Comparison of ENCODE assay signal across 5 cellular contexts in the genomic region with DNA sequence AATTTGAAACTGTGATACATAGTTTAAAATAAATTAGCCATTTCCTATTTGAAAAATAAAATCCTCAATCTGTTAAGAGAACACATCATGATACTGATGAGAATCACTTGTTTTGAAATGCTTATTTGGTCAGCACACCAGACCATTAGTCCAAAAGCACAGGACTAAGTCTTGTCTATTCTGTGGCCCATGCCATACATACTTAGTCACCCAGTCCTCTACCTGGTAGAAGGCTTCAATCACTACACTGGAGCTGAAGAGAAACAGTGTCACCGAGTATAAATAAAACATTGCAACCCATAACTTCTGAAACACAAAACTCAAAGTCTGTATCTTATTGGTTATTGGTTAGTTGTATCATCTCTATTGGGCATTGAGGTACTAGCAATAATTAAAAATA. TPM values are rescaled to one million over a fixed set of nuclear protein-coding genes. Genes with fewer than 3 reads are reported as not detected.
DNase-seq lines count a peak whose midpoint lies in the region; ATAC-seq, FAIRE-seq and TF ChIP-seq lines count a peak whose summit lies in the region.
"Not testable (repeated sequence)": the region's sequence is repeated elsewhere in the genome, so short reads cannot be mapped to it uniquely, and the experiment has no call there.

No MANE protein-coding gene starts in this region.

- H2AFZ ChIP-seq in hepatocyte; HepG2 (ENCODE audit: low read length): not testable (repeated sequence)

- in situ Hi-C loops in HepG2 (cut with HindIII; ENCODE audit: extremely low pct_ligation_motif_present, low pct_unique_long_range_greater_than_20kb), result not testable (repeated sequence)

- not testable (repeated sequence) for H3K27ac ChIP-seq in RWPE2 (ENCODE audit: poor library complexity, severe bottlenecking)
- H3K27ac ChIP-seq in hepatocyte (peak overlapping the region; percentile 56), HepG2 (ENCODE audit: extremely low read length, insufficient read depth, low read length) (peak overlapping the region; percentile 57)

- intact Hi-C loops in HepG2 (cut with micrococcal nuclease; ENCODE audit: unreplicated experiment), result not testable (repeated sequence)

- peak in 1 of 2 experiments; percentile 27; a peak in 1 of 4 replicates for TF ChIP-seq EP300 in HepG2 (IDR thresholded peaks at IDR 0.05; ENCODE audit: low read depth in 2 of 2, low read length in 2 of 2)
- not testable (repeated sequence) for TF ChIP-seq EP300 in HepG2 (CRISPR knock-in tag; IDR thresholded peaks at IDR 0.05; ENCODE audit: borderline replicate concordance)

- H3K79me2 ChIP-seq in hepatocyte; HepG2 (ENCODE audit: insufficient read depth, low read length): not testable (repeated sequence)

- not testable (repeated sequence) for H3K9me2 ChIP-seq in hepatocyte (replicated peaks; ENCODE audit: insufficient read depth)

- FAIRE-seq in HepG2 (lab: Jason Lieb, UNC), result not testable (repeated sequence)

- TF ChIP-seq RAD21 in HepG2 (CRISPR knock-in tag; IDR thresholded peaks at IDR 0.05), result not testable (repeated sequence)

- H3K9ac ChIP-seq in HepG2 (ENCODE audit: insufficient read depth, low read depth, low read length), result not testable (repeated sequence)

- peak; percentile 9 for DNase-seq in HT-29 (ENCODE audit: low spot score)
- DNase-seq in RWPE2 (ENCODE audit: low spot score); hepatocyte (ENCODE audit: low spot score): not testable (repeated sequence)
- peak; percentile 7 for DNase-seq in kidney tubule cell (ENCODE audit: low spot score)
- peak; percentile 85 for DNase-seq in HepG2 (ENCODE audit: low spot score)

- TF ChIP-seq CTCF in RWPE2 (IDR thresholded peaks at IDR 0.05; ENCODE audit: poor library complexity, severe bottlenecking); hepatocyte (IDR thresholded peaks at IDR 0.05; ENCODE audit: poor library complexity); HepG2 (CRISPR knock-in tag; IDR thresholded peaks at IDR 0.05): not testable (repeated sequence)

- H3K36me3 ChIP-seq in RWPE2 (ENCODE audit: low read depth); hepatocyte (replicated peaks; ENCODE audit: insufficient read depth, low read depth); HepG2 (replicated peaks in 1 of 2; ENCODE audit: control insufficient read depth in 1 of 2, insufficient read depth in 2 of 2, low read length in 2 of 2): not testable (repeated sequence)

- H3K27me3 ChIP-seq in RWPE2 (ENCODE audit: insufficient read depth, poor library complexity, severe bottlenecking), result peaks cover 34% of the 10 kb centered on the region
- H3K27me3 ChIP-seq in hepatocyte; HepG2 (ENCODE audit: control insufficient read depth in 1 of 2, insufficient read depth in 2 of 2, low read length in 2 of 2): not testable (repeated sequence)

- H3K4me3 ChIP-seq in RWPE2 (ENCODE audit: severe bottlenecking); hepatocyte: not testable (repeated sequence)
- peak overlapping the region in 1 of 3 experiments; percentile 28; a peak in 1 of 6 replicates for H3K4me3 ChIP-seq in HepG2 (replicated peaks in 1 of 3; ENCODE audit: insufficient read depth in 1 of 3, low read depth in 2 of 3, low read length in 3 of 3)

- not testable (repeated sequence) for H3K4me2 ChIP-seq in hepatocyte
- peak overlapping the region; percentile 51 for H3K4me2 ChIP-seq in HepG2 (ENCODE audit: low read depth, low read length)

- peak; percentile 50; the same call in 2 of the 3 replicates for ATAC-seq in RWPE2 (ENCODE audit: low read depth)
- peak; percentile 91 for ATAC-seq in HepG2

- not testable (repeated sequence) for BruUV-seq in HepG2 (replicated peaks; lab: Mats Ljungman, UMichigan)

- CTCF ChIA-PET in HepG2 (lab: Yijun Ruan, JAX; ENCODE audit: low intra/inter-chr PET ratio, low total read pairs), result not testable (repeated sequence)

- H4K20me1 ChIP-seq in hepatocyte (ENCODE audit: insufficient read depth, poor library complexity, severe bottlenecking); HepG2 (ENCODE audit: insufficient read depth, low read length): not testable (repeated sequence)

- not testable (repeated sequence) for H3K4me1 ChIP-seq in RWPE2 (ENCODE audit: insufficient read depth, poor library complexity, severe bottlenecking); hepatocyte (ENCODE audit: insufficient read depth)
- peaks cover 51% of the 10 kb centered on the region for H3K4me1 ChIP-seq in HepG2 (ENCODE audit: insufficient read depth, low read length)

- POLR2A ChIA-PET in HepG2 (lab: Yijun Ruan, JAX), result not testable (repeated sequence)

- WGBS in hepatocyte (ENCODE audit: low lambda C conversion rate, missing lambda C conversion rate), result 86% methylated on average over 1 of the region's 1 CpG
- 12% methylated on average over 1 of the region's 1 CpG for WGBS in HepG2 (ENCODE audit: low lambda C conversion rate)

- not testable (repeated sequence) for TF ChIP-seq POLR2A in HepG2 (IDR thresholded peaks at IDR 0.05; ENCODE audit: insufficient read depth in 1 of 2, low read depth in 2 of 2, low read length in 2 of 2)

- H3K9me3 ChIP-seq in RWPE2 (ENCODE audit: severe bottlenecking); hepatocyte (ENCODE audit: low read depth); HepG2 (ENCODE audit: low read length): not testable (repeated sequence)

TF ChIP-seq in HepG2, 621 proteins besides CTCF, POLR2A, EP300 and RAD21 (continues in another document):
- TF ChIP-seq, protein P1, sequence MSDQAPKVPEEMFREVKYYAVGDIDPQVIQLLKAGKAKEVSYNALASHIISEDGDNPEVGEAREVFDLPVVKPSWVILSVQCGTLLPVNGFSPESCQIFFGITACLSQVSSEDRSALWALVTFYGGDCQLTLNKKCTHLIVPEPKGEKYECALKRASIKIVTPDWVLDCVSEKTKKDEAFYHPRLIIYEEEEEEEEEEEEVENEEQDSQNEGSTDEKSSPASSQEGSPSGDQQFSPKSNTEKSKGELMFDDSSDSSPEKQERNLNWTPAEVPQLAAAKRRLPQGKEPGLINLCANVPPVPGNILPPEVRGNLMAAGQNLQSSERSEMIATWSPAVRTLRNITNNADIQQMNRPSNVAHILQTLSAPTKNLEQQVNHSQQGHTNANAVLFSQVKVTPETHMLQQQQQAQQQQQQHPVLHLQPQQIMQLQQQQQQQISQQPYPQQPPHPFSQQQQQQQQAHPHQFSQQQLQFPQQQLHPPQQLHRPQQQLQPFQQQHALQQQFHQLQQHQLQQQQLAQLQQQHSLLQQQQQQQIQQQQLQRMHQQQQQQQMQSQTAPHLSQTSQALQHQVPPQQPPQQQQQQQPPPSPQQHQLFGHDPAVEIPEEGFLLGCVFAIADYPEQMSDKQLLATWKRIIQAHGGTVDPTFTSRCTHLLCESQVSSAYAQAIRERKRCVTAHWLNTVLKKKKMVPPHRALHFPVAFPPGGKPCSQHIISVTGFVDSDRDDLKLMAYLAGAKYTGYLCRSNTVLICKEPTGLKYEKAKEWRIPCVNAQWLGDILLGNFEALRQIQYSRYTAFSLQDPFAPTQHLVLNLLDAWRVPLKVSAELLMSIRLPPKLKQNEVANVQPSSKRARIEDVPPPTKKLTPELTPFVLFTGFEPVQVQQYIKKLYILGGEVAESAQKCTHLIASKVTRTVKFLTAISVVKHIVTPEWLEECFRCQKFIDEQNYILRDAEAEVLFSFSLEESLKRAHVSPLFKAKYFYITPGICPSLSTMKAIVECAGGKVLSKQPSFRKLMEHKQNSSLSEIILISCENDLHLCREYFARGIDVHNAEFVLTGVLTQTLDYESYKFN (CRISPR knock-in tag; conservative IDR thresholded peaks at IDR 0.05), result peak; percentile 34; the same call in 1 of the 2 replicates
- 0 out of 2 replicates have a peak, but pooled peaks have one; percentile 26 for TF ChIP-seq SAP130 (CRISPR knock-in tag; IDR thresholded peaks at IDR 0.05; ENCODE audit: low read depth)

RNA-seq across cellular contexts. Expression of a gene that starts 51.6 kb away (rescaled TPM):
- 19.2 and 21.0 TPM in 2 replicates for total RNA-seq in HT-29 (2014; rRNA removed; shearing (Covaris generic))
- 7.7 and 12.8 TPM in 2 replicates for total RNA-seq in hepatocyte
- polyA plus RNA-seq in hepatocyte, result 9.0 and 15.4 TPM in 2 replicates
- 5.6 and 8.5 TPM in 2 replicates for total RNA-seq in HepG2 (2016; rRNA removed; fragmentation: Illumina TruSeq; extraction: Trizol)
- 1.4 TPM in 2 replicates for total RNA-seq in HepG2 (2016; cell fraction: cytosol; rRNA removed; fragmentation: Illumina TruSeq; extraction: Trizol; ENCODE audit: low read depth)
- 4.3 and 8.0 TPM in 2 replicates for total RNA-seq in HepG2 (2016; cell fraction: insoluble cytoplasmic fraction; rRNA removed; fragmentation: Illumina TruSeq; extraction: Trizol)
- 4.1 and 4.7 TPM in 2 replicates for total RNA-seq in HepG2 (2016; cell fraction: membrane; rRNA removed; fragmentation: Illumina TruSeq; extraction: Trizol)
- total RNA-seq in HepG2 (2016; cell fraction: nucleus; rRNA removed; fragmentation: Illumina TruSeq; extraction: Trizol), result 10.5 and 12.4 TPM in 2 replicates
- polyA plus RNA-seq in HepG2 (2011; rRNA removed), result 7.4 and 7.9 TPM in 2 replicates
- 5.0 and 5.5 TPM in 2 replicates for polyA plus RNA-seq in HepG2 (2011; cell fraction: cytosol; rRNA removed)
- polyA plus RNA-seq in HepG2 (2011; cell fraction: nucleus; rRNA removed), result 35.1 and 36.9 TPM in 2 replicates
- 5.9 and 7.0 TPM in 2 replicates for polyA plus RNA-seq in HepG2 (2012)
- 1.8 and 2.4 TPM in 2 replicates for polyA plus RNA-seq in HepG2 (2016; cell fraction: cytosol; fragmentation: Illumina TruSeq; extraction: Trizol; ENCODE audit: low read depth)
- 4.1 and 5.3 TPM in 2 replicates for polyA plus RNA-seq in HepG2 (2016; cell fraction: insoluble cytoplasmic fraction; fragmentation: Illumina TruSeq; extraction: Trizol; ENCODE audit: low read depth)
- polyA plus RNA-seq in HepG2 (2016; cell fraction: membrane; fragmentation: Illumina TruSeq; extraction: Trizol; ENCODE audit: low read depth), result 2.8 and 3.1 TPM in 2 replicates
- polyA plus RNA-seq in HepG2 (2016; cell fraction: nucleus; fragmentation: Illumina TruSeq; extraction: Trizol; ENCODE audit: insufficient read depth, low read depth), result 16.2 and 18.0 TPM in 2 replicates
- 7.4 and 8.7 TPM in 2 replicates for polyA minus RNA-seq in HepG2 (2011; rRNA and poly(A)+ RNA removed; ENCODE audit: low replicate concordance)
- 1.3 and 1.4 TPM in 2 replicates for polyA minus RNA-seq in HepG2 (2011; cell fraction: cytosol; rRNA and poly(A)+ RNA removed)
- 16.1 and 17.4 TPM in 2 replicates for polyA minus RNA-seq in HepG2 (2011; cell fraction: nucleus; rRNA and poly(A)+ RNA removed)
